ENCODE assay signal across 8 cellular contexts in the genomic region with DNA sequence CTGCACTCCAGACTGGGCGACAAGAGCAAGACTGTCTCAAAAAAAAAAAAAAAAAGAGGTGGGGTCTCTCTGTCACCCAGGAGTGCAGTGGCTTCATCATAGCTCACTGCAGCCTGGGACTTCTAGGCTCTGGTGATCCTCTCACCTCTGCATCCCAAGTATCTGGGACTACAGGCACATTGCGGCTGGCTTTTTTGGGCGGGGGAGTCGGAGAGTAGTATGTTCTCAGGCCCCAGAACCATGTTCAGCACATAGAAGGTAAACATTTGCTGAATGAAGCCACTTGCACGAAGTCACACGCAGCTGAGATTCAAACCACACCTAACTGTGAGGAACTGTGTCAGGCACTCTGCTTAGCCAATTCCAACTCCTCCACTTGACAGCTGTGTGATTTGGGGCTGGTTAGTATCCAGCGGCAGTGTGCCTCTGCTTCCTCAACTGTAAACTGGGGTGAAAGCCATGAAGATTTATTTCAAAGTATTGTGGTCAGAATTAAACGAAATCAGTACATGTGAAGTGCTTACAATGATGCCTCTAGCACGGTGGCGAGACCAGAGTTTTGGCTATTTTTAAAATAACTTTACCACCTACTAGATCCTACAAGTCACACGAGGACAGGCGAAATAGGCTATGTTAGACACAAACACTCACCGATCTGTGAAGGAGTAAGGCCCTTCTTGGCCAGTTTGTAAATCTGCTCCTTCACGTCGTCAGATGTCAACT. TPM values are rescaled to one million over a fixed set of nuclear protein-coding genes. Genes with fewer than 3 reads are reported as not detected.
DNase-seq lines count a peak whose midpoint lies in the region; ATAC-seq, FAIRE-seq and TF ChIP-seq lines count a peak whose summit lies in the region.

No MANE protein-coding gene starts in this region.

- POLR2A ChIA-PET in GM12878 (lab: Charles Lee) = interaction anchor here (0.8 to 2.1 kb wide), 3 partner anchors 14 to 339 kb away, joined by 4 to 14 read pairs (median 10); partner anchors contain the start of gene PIK3C2A

- BruUV-seq in GM12878 (replicated peaks; lab: Mats Ljungman, UMichigan) = TSS peak; percentile 84

- RAD21 ChIA-PET in GM12878 (lab: Charles Lee; ENCODE audit: unreplicated experiment) = interaction anchor here (0.8 to 3.0 kb wide), 4 partner anchors 13 to 174 kb away, joined by 3 to 14 read pairs (median 4); no protein-coding TSS in a partner anchor

- ATAC-seq in GM12878 (no peak), lower lobe of right lung (peak; percentile 12 to 34), upper lobe of left lung (ENCODE audit: low FRiP score in 2 of 2) (no peak), HG03039 (IDR thresholded peaks at IDR 0.05; ENCODE audit: unreplicated experiment) (no peak)

- 1% methylated on average over 14 of the region's 15 CpGs for WGBS in GM12878 (ENCODE audit: insufficient coverage, insufficient replicate concordance, low lambda C conversion rate, missing lambda C conversion rate)
- 13 to 26% methylated on average over 11 to 15 of the region's 15 CpGs for WGBS in upper lobe of left lung, 2 donors

- no peaks in the 10 kb centered on the region for H3K9me3 ChIP-seq in GM12878 (replicated peaks; ENCODE audit: control insufficient read depth, insufficient read depth, low read length)
- H3K9me3 ChIP-seq in lower lobe of right lung = no peaks in the 10 kb centered on the region
- H3K9me3 ChIP-seq in upper lobe of left lung = no peaks in the 10 kb centered on the region

- intact Hi-C loops in GM12878 (cut with micrococcal nuclease; ENCODE audit: unreplicated experiment) (loop anchor here (2.0 to 5.0 kb wide), 2 partner anchors 129 to 132 kb away; no protein-coding TSS in a partner anchor), lower lobe of right lung (cut with DNase I) (no loop called here)

- TF ChIP-seq CTCF in GM12878 (IDR thresholded peaks at IDR 0.05 in 2 of 3, conservative IDR thresholded peaks at IDR 0.05 in 1 of 3; ENCODE audit: control insufficient read depth in 2 of 3, extremely low read depth in 1 of 3, insufficient read depth in 1 of 3, low read depth in 3 of 3, low read length in 3 of 3) (no peak), lower lobe of right lung (IDR thresholded peaks at IDR 0.05) (no peak), upper lobe of left lung (IDR thresholded peaks at IDR 0.05) (no peak)

- no peak overlapping the region for H2AFZ ChIP-seq in GM12878 (ENCODE audit: control insufficient read depth, low read depth, low read length)

- peak; percentile 31 for FAIRE-seq in GM12878 (lab: Jason Lieb, UNC)

- peak; percentile 14 for DNase-seq in stimulated activated CD4-positive, alpha-beta T cell treated with anti-CD3 and anti-CD28 coated beads, Interleukin-15, amount 100 ng/mL, for 24 hours
- DNase-seq in stimulated activated CD4-positive, alpha-beta T cell treated with anti-CD3 and anti-CD28 coated beads, Interleukin-1b, Interleukin-23, amount 100 ng/mL, for 48 hours = no peak
- DNase-seq in GM12878 (ENCODE audit: low read depth, low spot score) (no peak), lower lobe of right lung (no peak), upper lobe of left lung (peak in 1 of 2 donors; percentile 27), NCI-H1930 (lab: John Stamatoyannopoulos, UW) (no peak), activated gamma-delta T cell (lab: John Stamatoyannopoulos, UW) (no peak)

- CTCF ChIA-PET in GM12878 (lab: Yijun Ruan, JAX) = interaction anchor here (1.0 to 2.7 kb wide), 5 partner anchors 14 to 292 kb away, joined by 4 to 13 read pairs (median 9); no protein-coding TSS in a partner anchor

- SMC1A ChIA-PET in GM12878 (lab: Charles Lee; ENCODE audit: uncharacterized antibody, unreplicated experiment) = interaction anchor here (0.8 to 2.2 kb wide), 5 partner anchors 14 to 293 kb away, joined by 3 to 7 read pairs (median 4); no protein-coding TSS in a partner anchor

- no peaks in the 10 kb centered on the region for H4K20me1 ChIP-seq in GM12878 (ENCODE audit: control insufficient read depth, insufficient read depth)

- peak overlapping the region; percentile 84 for H3K4me3 ChIP-seq in GM12878
- peak overlapping the region; percentile 80 for H3K4me3 ChIP-seq in lower lobe of right lung
- peak overlapping the region; percentile 48 to 98 (median 82) for H3K4me3 ChIP-seq in upper lobe of left lung

- peak overlapping the region; percentile 88 for H3K4me2 ChIP-seq in GM12878 (ENCODE audit: control insufficient read depth, insufficient read depth)

- peak overlapping the region; percentile 95 for H3K27ac ChIP-seq in GM12878 (ENCODE audit: control insufficient read depth, insufficient read depth)
- peak overlapping the region; percentile 92 for H3K27ac ChIP-seq in lower lobe of right lung
- H3K27ac ChIP-seq in upper lobe of left lung = peak overlapping the region; percentile 88 to 99 (median 94)

- in situ Hi-C loops in GM12878 (cut with MboI) = no loop called here

- H3K27me3 ChIP-seq in GM12878 (replicated peaks in 1 of 2; ENCODE audit: control insufficient read depth in 2 of 2, insufficient read depth in 2 of 2, low read length in 1 of 2) (no peaks in the 10 kb centered on the region), lower lobe of right lung (ENCODE audit: low read depth) (no peaks in the 10 kb centered on the region), upper lobe of left lung (no peaks in the 10 kb centered on the region)

- H3K4me1 ChIP-seq in GM12878 (ENCODE audit: control insufficient read depth, insufficient read depth, low read length) (no peaks in the 10 kb centered on the region; the same call in 1 of the 2 replicates), lower lobe of right lung (peaks cover 30% of the 10 kb centered on the region), upper lobe of left lung (peaks cover 24 to 34% (median 27%) of the 10 kb centered on the region in 4 donors)

- H3K79me2 ChIP-seq in GM12878 (ENCODE audit: control insufficient read depth, insufficient read depth, low read length) = peaks cover 42% of the 10 kb centered on the region

- H3K36me3 ChIP-seq in GM12878 (ENCODE audit: control insufficient read depth in 2 of 2, insufficient read depth in 2 of 2, low read length in 1 of 2) (peaks cover 0 to 23% of the 10 kb centered on the region in 2 experiments; a peak in 2 of 4 replicates), lower lobe of right lung (peaks cover 41% of the 10 kb centered on the region), upper lobe of left lung (peaks cover 12 to 40% (median 28%) of the 10 kb centered on the region in 4 donors)

- TF ChIP-seq POLR2A in GM12878 (IDR thresholded peaks at IDR 0.05; ENCODE audit: low read depth, low read length) = peak; percentile 44; the same call in 1 of the 2 replicates
- TF ChIP-seq POLR2A in upper lobe of left lung (IDR thresholded peaks at IDR 0.05) = no peak

- no peak for TF ChIP-seq EP300 in GM12878 (IDR thresholded peaks at IDR 0.05; ENCODE audit: borderline replicate concordance in 1 of 2, control insufficient read depth in 1 of 2, low read depth in 2 of 2, low read length in 2 of 2)
- no peak for TF ChIP-seq EP300 in upper lobe of left lung (IDR thresholded peaks at IDR 0.05)

- TF ChIP-seq RAD21 in GM12878 (IDR thresholded peaks at IDR 0.05; ENCODE audit: insufficient read depth, low read depth, low read length) = no peak

- peak overlapping the region; percentile 98 for H3K9ac ChIP-seq in GM12878 (ENCODE audit: control insufficient read depth, insufficient read depth, low read length)

TF ChIP-seq in GM12878, 131 proteins besides CTCF, POLR2A, EP300 and RAD21 (continues in another document):
- TF ChIP-seq RELA (IDR thresholded peaks at IDR 0.05; ENCODE audit: borderline replicate concordance, partially characterized antibody) = no peak
- TF ChIP-seq YBX1 (IDR thresholded peaks at IDR 0.05) = no peak
- TF ChIP-seq TCF7 (IDR thresholded peaks at IDR 0.05; ENCODE audit: borderline replicate concordance) = no peak
- TF ChIP-seq, protein P1, sequence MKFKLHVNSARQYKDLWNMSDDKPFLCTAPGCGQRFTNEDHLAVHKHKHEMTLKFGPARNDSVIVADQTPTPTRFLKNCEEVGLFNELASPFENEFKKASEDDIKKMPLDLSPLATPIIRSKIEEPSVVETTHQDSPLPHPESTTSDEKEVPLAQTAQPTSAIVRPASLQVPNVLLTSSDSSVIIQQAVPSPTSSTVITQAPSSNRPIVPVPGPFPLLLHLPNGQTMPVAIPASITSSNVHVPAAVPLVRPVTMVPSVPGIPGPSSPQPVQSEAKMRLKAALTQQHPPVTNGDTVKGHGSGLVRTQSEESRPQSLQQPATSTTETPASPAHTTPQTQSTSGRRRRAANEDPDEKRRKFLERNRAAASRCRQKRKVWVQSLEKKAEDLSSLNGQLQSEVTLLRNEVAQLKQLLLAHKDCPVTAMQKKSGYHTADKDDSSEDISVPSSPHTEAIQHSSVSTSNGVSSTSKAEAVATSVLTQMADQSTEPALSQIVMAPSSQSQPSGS (IDR thresholded peaks at IDR 0.05; ENCODE audit: low read length) = no peak
- TF ChIP-seq ZBED1 (IDR thresholded peaks at IDR 0.05; ENCODE audit: borderline replicate concordance) = no peak

RNA-seq across cellular contexts. Expression of gene RPS13, which starts 0.8 kb away (rescaled TPM):
- 290 and 297 TPM in 2 replicates for total RNA-seq in GM12878 (2013; cell fraction: nucleolus; rRNA removed)
- total RNA-seq in GM12878 (2014; rRNA removed) (1,847 and 2,181 TPM in 2 replicates), GM12878 (2014; rRNA removed; fragmentation: Illumina TruSeq; extraction: Trizol) (1,677 and 1,691 TPM in 2 replicates), GM12878 (2021) (1,514 and 1,539 TPM in 2 replicates), lower lobe of right lung (835 TPM), upper lobe of left lung (1,000 to 10,000 TPM in 1 of 6 donors, 100 to 1,000 TPM in 5; 263 to 1,313 (median 751) TPM)
- 3,035 TPM for polyA plus RNA-seq in GM12878 (2011; ENCODE audit: low read depth)
- polyA plus RNA-seq in GM12878 (2011; rRNA removed) (1,641 and 1,836 TPM in 2 replicates), GM12878 (2014; fragmentation: Illumina TruSeq; extraction: Trizol) (1,719 and 1,844 TPM in 2 replicates), GM12878 (2014; fragmentation: Nextera tagmentation; extraction: Ambion mirVana) (1,000 to 10,000 TPM; 4,150 to 4,753 TPM), GM12878 (2014; rRNA removed) (2,041 and 2,143 TPM in 2 replicates), GM12878 (2016; fragmentation: Nextera tagmentation; extraction: Ambion mirVana) (1,000 to 10,000 TPM; 2,207 to 2,259 TPM)
- polyA plus RNA-seq in GM12878 (2011; cell fraction: cytosol; rRNA removed) = 1,423 and 1,787 TPM in 2 replicates
- polyA plus RNA-seq in GM12878 (2011; cell fraction: nucleus; rRNA removed) = 384 and 495 TPM in 2 replicates
- polyA plus RNA-seq in GM12878 (2012) = 3,263 and 3,331 TPM in 2 replicates
- polyA minus RNA-seq in GM12878 (2011; rRNA and poly(A)+ RNA removed) = 647 and 815 TPM in 2 replicates
- 191 and 269 TPM in 2 replicates for polyA minus RNA-seq in GM12878 (2011; cell fraction: cytosol; rRNA and poly(A)+ RNA removed)
- polyA minus RNA-seq in GM12878 (2011; cell fraction: nucleus; rRNA and poly(A)+ RNA removed) = 206 and 295 TPM in 2 replicates

Comparison
In these comparisons a context has a peak if more than half of its experiments do, and no peak if none do; other contexts are left out.
1. ATAC-seq: peak in lower lobe of right lung (2 of 2); none in GM12878 (single experiment), upper lobe of left lung (0 of 2) and HG03039 (single experiment).
2. Peak in every context shown above with its lines, with median percentiles within 50 percentile points of each other: H3K27ac ChIP-seq and H3K4me3 ChIP-seq.